ENCODE assay signal across 1 cellular context in genomic region chr14:50381823-50382287, GRCh38.
TF ChIP-seq lines count a peak whose summit lies in the region.

No MANE protein-coding gene starts in this region.

TF ChIP-seq in HepG2, 621 proteins besides CTCF, POLR2A, EP300 and RAD21 (continued from another document and continues in another):
- TF ChIP-seq, protein P1, sequence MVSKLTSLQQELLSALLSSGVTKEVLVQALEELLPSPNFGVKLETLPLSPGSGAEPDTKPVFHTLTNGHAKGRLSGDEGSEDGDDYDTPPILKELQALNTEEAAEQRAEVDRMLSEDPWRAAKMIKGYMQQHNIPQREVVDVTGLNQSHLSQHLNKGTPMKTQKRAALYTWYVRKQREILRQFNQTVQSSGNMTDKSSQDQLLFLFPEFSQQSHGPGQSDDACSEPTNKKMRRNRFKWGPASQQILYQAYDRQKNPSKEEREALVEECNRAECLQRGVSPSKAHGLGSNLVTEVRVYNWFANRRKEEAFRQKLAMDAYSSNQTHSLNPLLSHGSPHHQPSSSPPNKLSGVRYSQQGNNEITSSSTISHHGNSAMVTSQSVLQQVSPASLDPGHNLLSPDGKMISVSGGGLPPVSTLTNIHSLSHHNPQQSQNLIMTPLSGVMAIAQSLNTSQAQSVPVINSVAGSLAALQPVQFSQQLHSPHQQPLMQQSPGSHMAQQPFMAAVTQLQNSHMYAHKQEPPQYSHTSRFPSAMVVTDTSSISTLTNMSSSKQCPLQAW (CRISPR knock-in tag; IDR thresholded peaks at IDR 0.05): peak; percentile 81
- TF ChIP-seq AHR (CRISPR knock-in tag; IDR thresholded peaks at IDR 0.05) (no peak), CERS6 (CRISPR knock-in tag; IDR thresholded peaks at IDR 0.05) (no peak), TP53 (CRISPR knock-in tag; conservative IDR thresholded peaks at IDR 0.05) (no peak), ZNF574 (CRISPR knock-in tag; IDR thresholded peaks at IDR 0.05) (no peak), HOXA3 (CRISPR knock-in tag; IDR thresholded peaks at IDR 0.05) (no peak), MTA3 (CRISPR knock-in tag; IDR thresholded peaks at IDR 0.05) (no peak), ZSCAN22 (CRISPR knock-in tag; IDR thresholded peaks at IDR 0.05) (no peak), SNRNP70 (IDR thresholded peaks at IDR 0.05; ENCODE audit: low read depth, low read length) (no peak), DMAP1 (CRISPR knock-in tag; IDR thresholded peaks at IDR 0.05) (no peak), TEAD3 (CRISPR knock-in tag; optimal IDR thresholded peaks at IDR 0.05; ENCODE audit: borderline replicate concordance) (peak; percentile 16), NFKBIZ (CRISPR knock-in tag; IDR thresholded peaks at IDR 0.05) (no peak), RBAK (CRISPR knock-in tag; IDR thresholded peaks at IDR 0.05) (no peak), FOXP1 (IDR thresholded peaks at IDR 0.05) (no peak), FOXP1 (CRISPR knock-in tag; IDR thresholded peaks at IDR 0.05) (peak; percentile 27; the same call in 1 of the 2 replicates), ZFX (CRISPR knock-in tag; IDR thresholded peaks at IDR 0.05; ENCODE audit: low read depth) (no peak), ZNF460 (CRISPR knock-in tag; IDR thresholded peaks at IDR 0.05; ENCODE audit: borderline replicate concordance) (peak; percentile 93), AKNA (CRISPR knock-in tag; IDR thresholded peaks at IDR 0.05; ENCODE audit: borderline replicate concordance) (no peak), ISX (CRISPR knock-in tag; conservative IDR thresholded peaks at IDR 0.05) (no peak), ZNF782 (CRISPR knock-in tag; IDR thresholded peaks at IDR 0.05; ENCODE audit: borderline replicate concordance) (no peak), SOX13 (IDR thresholded peaks at IDR 0.05) (no peak), SOX13 (CRISPR knock-in tag; conservative IDR thresholded peaks at IDR 0.05 in 1 of 2, IDR thresholded peaks at IDR 0.05 in 1 of 2) (peak in 1 of 2 experiments; percentile 57; a peak in 1 of 4 replicates), U2AF1 (optimal IDR thresholded peaks at IDR 0.05; ENCODE audit: low read depth, low read length) (no peak), KDM1A (CRISPR knock-in tag; IDR thresholded peaks at IDR 0.05) (no peak)
- TF ChIP-seq, protein P2, sequence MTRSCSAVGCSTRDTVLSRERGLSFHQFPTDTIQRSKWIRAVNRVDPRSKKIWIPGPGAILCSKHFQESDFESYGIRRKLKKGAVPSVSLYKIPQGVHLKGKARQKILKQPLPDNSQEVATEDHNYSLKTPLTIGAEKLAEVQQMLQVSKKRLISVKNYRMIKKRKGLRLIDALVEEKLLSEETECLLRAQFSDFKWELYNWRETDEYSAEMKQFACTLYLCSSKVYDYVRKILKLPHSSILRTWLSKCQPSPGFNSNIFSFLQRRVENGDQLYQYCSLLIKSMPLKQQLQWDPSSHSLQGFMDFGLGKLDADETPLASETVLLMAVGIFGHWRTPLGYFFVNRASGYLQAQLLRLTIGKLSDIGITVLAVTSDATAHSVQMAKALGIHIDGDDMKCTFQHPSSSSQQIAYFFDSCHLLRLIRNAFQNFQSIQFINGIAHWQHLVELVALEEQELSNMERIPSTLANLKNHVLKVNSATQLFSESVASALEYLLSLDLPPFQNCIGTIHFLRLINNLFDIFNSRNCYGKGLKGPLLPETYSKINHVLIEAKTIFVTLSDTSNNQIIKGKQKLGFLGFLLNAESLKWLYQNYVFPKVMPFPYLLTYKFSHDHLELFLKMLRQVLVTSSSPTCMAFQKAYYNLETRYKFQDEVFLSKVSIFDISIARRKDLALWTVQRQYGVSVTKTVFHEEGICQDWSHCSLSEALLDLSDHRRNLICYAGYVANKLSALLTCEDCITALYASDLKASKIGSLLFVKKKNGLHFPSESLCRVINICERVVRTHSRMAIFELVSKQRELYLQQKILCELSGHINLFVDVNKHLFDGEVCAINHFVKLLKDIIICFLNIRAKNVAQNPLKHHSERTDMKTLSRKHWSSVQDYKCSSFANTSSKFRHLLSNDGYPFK (CRISPR knock-in tag; IDR thresholded peaks at IDR 0.05; ENCODE audit: borderline replicate concordance): no peak
- TF ChIP-seq, protein P3, sequence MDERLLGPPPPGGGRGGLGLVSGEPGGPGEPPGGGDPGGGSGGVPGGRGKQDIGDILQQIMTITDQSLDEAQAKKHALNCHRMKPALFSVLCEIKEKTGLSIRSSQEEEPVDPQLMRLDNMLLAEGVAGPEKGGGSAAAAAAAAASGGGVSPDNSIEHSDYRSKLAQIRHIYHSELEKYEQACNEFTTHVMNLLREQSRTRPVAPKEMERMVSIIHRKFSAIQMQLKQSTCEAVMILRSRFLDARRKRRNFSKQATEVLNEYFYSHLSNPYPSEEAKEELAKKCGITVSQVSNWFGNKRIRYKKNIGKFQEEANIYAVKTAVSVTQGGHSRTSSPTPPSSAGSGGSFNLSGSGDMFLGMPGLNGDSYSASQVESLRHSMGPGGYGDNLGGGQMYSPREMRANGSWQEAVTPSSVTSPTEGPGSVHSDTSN (CRISPR knock-in tag; IDR thresholded peaks at IDR 0.05): no peak
- TF ChIP-seq, protein P4, sequence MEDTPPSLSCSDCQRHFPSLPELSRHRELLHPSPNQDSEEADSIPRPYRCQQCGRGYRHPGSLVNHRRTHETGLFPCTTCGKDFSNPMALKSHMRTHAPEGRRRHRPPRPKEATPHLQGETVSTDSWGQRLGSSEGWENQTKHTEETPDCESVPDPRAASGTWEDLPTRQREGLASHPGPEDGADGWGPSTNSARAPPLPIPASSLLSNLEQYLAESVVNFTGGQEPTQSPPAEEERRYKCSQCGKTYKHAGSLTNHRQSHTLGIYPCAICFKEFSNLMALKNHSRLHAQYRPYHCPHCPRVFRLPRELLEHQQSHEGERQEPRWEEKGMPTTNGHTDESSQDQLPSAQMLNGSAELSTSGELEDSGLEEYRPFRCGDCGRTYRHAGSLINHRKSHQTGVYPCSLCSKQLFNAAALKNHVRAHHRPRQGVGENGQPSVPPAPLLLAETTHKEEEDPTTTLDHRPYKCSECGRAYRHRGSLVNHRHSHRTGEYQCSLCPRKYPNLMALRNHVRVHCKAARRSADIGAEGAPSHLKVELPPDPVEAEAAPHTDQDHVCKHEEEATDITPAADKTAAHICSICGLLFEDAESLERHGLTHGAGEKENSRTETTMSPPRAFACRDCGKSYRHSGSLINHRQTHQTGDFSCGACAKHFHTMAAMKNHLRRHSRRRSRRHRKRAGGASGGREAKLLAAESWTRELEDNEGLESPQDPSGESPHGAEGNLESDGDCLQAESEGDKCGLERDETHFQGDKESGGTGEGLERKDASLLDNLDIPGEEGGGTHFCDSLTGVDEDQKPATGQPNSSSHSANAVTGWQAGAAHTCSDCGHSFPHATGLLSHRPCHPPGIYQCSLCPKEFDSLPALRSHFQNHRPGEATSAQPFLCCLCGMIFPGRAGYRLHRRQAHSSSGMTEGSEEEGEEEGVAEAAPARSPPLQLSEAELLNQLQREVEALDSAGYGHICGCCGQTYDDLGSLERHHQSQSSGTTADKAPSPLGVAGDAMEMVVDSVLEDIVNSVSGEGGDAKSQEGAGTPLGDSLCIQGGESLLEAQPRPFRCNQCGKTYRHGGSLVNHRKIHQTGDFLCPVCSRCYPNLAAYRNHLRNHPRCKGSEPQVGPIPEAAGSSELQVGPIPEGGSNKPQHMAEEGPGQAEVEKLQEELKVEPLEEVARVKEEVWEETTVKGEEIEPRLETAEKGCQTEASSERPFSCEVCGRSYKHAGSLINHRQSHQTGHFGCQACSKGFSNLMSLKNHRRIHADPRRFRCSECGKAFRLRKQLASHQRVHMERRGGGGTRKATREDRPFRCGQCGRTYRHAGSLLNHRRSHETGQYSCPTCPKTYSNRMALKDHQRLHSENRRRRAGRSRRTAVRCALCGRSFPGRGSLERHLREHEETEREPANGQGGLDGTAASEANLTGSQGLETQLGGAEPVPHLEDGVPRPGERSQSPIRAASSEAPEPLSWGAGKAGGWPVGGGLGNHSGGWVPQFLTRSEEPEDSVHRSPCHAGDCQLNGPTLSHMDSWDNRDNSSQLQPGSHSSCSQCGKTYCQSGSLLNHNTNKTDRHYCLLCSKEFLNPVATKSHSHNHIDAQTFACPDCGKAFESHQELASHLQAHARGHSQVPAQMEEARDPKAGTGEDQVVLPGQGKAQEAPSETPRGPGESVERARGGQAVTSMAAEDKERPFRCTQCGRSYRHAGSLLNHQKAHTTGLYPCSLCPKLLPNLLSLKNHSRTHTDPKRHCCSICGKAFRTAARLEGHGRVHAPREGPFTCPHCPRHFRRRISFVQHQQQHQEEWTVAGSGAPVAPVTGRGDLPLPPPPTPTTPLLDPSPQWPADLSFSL (CRISPR knock-in tag; IDR thresholded peaks at IDR 0.05): no peak
- TF ChIP-seq, protein P5, sequence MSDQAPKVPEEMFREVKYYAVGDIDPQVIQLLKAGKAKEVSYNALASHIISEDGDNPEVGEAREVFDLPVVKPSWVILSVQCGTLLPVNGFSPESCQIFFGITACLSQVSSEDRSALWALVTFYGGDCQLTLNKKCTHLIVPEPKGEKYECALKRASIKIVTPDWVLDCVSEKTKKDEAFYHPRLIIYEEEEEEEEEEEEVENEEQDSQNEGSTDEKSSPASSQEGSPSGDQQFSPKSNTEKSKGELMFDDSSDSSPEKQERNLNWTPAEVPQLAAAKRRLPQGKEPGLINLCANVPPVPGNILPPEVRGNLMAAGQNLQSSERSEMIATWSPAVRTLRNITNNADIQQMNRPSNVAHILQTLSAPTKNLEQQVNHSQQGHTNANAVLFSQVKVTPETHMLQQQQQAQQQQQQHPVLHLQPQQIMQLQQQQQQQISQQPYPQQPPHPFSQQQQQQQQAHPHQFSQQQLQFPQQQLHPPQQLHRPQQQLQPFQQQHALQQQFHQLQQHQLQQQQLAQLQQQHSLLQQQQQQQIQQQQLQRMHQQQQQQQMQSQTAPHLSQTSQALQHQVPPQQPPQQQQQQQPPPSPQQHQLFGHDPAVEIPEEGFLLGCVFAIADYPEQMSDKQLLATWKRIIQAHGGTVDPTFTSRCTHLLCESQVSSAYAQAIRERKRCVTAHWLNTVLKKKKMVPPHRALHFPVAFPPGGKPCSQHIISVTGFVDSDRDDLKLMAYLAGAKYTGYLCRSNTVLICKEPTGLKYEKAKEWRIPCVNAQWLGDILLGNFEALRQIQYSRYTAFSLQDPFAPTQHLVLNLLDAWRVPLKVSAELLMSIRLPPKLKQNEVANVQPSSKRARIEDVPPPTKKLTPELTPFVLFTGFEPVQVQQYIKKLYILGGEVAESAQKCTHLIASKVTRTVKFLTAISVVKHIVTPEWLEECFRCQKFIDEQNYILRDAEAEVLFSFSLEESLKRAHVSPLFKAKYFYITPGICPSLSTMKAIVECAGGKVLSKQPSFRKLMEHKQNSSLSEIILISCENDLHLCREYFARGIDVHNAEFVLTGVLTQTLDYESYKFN (CRISPR knock-in tag; conservative IDR thresholded peaks at IDR 0.05): peak; percentile 31; the same call in 1 of the 2 replicates
